19 cellular contexts compared by ENCODE assay signal in the genomic region with DNA sequence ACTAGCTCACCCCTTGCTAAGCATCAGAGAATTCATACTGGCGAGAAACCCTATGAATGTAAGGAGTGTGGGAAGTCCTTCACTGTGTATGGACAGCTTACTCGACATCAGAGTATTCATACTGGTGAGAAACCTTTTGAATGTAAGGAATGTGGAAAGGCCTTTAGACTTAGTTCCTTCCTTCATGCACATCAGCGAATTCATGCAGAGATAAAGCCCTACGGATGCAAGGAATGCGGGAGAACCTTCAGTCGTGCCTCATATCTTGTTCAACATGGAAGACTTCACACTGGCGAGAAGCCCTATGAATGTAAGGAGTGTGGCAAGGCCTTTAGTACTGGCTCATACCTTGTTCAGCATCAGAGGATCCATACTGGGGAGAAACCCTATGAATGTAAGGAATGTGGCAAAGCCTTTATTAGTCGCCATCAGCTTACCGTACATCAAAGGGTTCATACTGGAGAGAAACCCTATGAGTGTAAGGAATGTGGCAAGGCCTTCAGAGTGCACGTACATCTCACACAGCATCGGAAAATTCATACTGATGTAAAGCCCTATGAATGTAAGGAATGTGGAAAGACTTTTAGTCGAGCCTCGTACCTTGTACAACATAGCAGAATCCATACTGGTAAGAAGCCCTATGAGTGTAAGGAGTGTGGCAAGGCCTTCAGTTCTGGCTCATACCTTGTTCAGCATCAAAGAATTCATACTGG. TPM values are rescaled to one million over a fixed set of nuclear protein-coding genes. Genes with fewer than 3 reads are reported as not detected.
"Had no signal": no experiment of that assay in that cellular context is flagged by ENCODE, and none has a peak within 500 bp of the region (broad histone marks: within the 10 kb centered on the region; RNA-seq: fewer than 3 reads in every experiment).

No MANE protein-coding gene starts in this region.

- ATAC-seq: activated T-cell treated with anti-CD3 and anti-CD28 coated beads, Interleukin-2, amount 50 U/mL, for 4 hours; T-helper 17 cell had no signal

- DNase-seq: activated CD4-positive, alpha-beta memory T cell treated with anti-CD3 and anti-CD28 coated beads for 36 hours; activated CD4-positive, alpha-beta T cell treated with anti-CD3 and anti-CD28 coated beads, Interleukin-2, amount 10 ng/mL, durations not matched to agents 7 days and 5 days; activated CD4-positive, CD25-positive, alpha-beta regulatory T cell; activated CD8-positive, alpha-beta memory T cell treated with anti-CD3 and anti-CD28 coated beads for 24 hours; activated effector memory CD4-positive, alpha-beta T cell treated with anti-CD3 and anti-CD28 coated beads, Interleukin-2, amount 50 U/mL, for 16 hours; activated naive CD4-positive, alpha-beta T cell treated with anti-CD3 and anti-CD28 coated beads for 36 hours; activated T-cell treated with anti-CD3 and anti-CD28 coated beads, Interleukin-2, amount 50 U/mL, for 4 hours; cerebellar nuclear complex; NCI-H1048; NCI-H146; NCI-H187 treated with DMSO at 0.1 percent for 48 hours; NCI-H2081 treated with DMSO at 0.1 percent for 48 hours; NCI-H2227 treated with DMSO at 0.1 percent for 48 hours; NCI-H526; NCI-H82; SIG-M5; T-helper 17 cell had no signal

- H3K27ac ChIP-seq: VCaP had no signal

RNA-seq across cellular contexts. Expression of a gene that starts 17.3 kb away (rescaled TPM):
- total RNA-seq: OCI-LY7 had no signal
